8 cellular contexts compared by ENCODE assay signal in the genomic region with DNA sequence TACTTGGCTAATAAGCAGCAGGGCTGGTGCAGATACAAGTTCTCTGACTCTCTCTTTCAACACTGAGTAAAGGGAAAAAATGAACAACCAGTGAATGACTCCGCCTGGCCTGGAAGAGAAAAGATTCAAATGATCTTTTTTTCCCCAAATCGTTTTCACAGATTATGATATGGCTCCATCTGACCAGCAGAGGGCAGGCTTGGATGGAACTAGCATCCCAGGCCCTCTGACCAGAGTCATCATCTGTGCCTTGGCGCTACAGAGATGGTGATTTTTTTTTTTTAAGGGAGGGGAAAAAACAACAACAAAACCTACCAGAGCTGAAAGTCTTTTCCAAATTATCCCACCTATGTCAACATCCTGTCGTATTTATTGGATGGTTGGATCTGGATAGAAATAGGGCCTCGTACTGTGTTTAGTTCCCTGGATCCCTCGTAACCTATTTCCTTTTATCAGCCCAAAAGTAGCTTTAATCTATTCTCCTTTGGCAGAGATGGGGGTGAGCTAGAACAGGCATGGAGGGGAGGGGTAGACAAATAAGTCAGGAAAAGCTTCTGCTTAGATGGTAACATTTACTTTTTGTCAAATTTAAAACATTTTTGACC.
DNase-seq lines count a peak whose midpoint lies in the region; ATAC-seq, FAIRE-seq and TF ChIP-seq lines count a peak whose summit lies in the region.

No MANE protein-coding gene starts in this region.

- peak; percentile 22 to 65 for DNase-seq in Kasumi-1 (lab: John Stamatoyannopoulos, UW)
- peak in 3 of 5 donors; percentile 2 to 30 (median 18) for DNase-seq in T-helper 1 cell
- peak; percentile 71 for DNase-seq in MCF 10A (ENCODE audit: unreplicated experiment)
- DNase-seq in iris pigment epithelial cell (ENCODE audit: low read depth): peak; percentile 61
- peak; percentile 7 to 20 for DNase-seq in stimulated activated CD4-positive, alpha-beta T cell treated with anti-CD3 and anti-CD28 coated beads, Interleukin-1b, Interleukin-23, amount 100 ng/mL, for 4 hours (ENCODE audit: low read depth in 2 of 2)
- DNase-seq in GF-D8 (lab: John Stamatoyannopoulos, UW): no peak

- ATAC-seq in GM21723 (IDR thresholded peaks at IDR 0.05; ENCODE audit: unreplicated experiment): peak; percentile 85

- no peak overlapping the region for H3K27ac Mint-ChIP-seq in MCF 10A (ENCODE audit: low read depth, unreplicated experiment)

- H3K4me3 Mint-ChIP-seq in MCF 10A (ENCODE audit: unreplicated experiment): no peak overlapping the region

- POLR2A ChIA-PET in MCF 10A (lab: Yijun Ruan, JAX): interaction anchor here (0.9 to 1.4 kb wide), 3 partner anchors 48 to 431 kb away, joined by 3 to 4 read pairs (median 3); no protein-coding TSS in a partner anchor

- H3K27me3 Mint-ChIP-seq in MCF 10A (ENCODE audit: insufficient read depth, unreplicated experiment): no peaks in the 10 kb centered on the region

- BruUV-seq in MCF 10A (replicated peaks; lab: Mats Ljungman, UMichigan): no TSS peak

- H3K4me1 Mint-ChIP-seq in MCF 10A (ENCODE audit: insufficient read depth, unreplicated experiment): peaks cover 5% of the 10 kb centered on the region

- TF ChIP-seq CTCF in MCF 10A (IDR thresholded peaks at IDR 0.05; ENCODE audit: unreplicated experiment): peak; percentile 81

- intact Hi-C loops in MCF 10A (cut with micrococcal nuclease): loop anchor here (1.0 to 2.0 kb wide), 2 partner anchors 49 to 421 kb away; no protein-coding TSS in a partner anchor

- H3K36me3 Mint-ChIP-seq in MCF 10A (ENCODE audit: insufficient read depth, unreplicated experiment): no peaks in the 10 kb centered on the region

- H3K9me3 Mint-ChIP-seq in MCF 10A (ENCODE audit: unreplicated experiment): no peaks in the 10 kb centered on the region

- peak; percentile 80 for FAIRE-seq in G401.6 (lab: Jason Lieb, UNC)

- CTCF ChIA-PET in MCF 10A (lab: Yijun Ruan, JAX): interaction anchor here (0.6 to 12.0 kb wide), 57 partner anchors 14 to 1660 kb away, joined by 3 to 401 read pairs (median 4); no protein-coding TSS in a partner anchor
